Comparison of ENCODE assay signal across 8 cellular contexts in the genomic region with DNA sequence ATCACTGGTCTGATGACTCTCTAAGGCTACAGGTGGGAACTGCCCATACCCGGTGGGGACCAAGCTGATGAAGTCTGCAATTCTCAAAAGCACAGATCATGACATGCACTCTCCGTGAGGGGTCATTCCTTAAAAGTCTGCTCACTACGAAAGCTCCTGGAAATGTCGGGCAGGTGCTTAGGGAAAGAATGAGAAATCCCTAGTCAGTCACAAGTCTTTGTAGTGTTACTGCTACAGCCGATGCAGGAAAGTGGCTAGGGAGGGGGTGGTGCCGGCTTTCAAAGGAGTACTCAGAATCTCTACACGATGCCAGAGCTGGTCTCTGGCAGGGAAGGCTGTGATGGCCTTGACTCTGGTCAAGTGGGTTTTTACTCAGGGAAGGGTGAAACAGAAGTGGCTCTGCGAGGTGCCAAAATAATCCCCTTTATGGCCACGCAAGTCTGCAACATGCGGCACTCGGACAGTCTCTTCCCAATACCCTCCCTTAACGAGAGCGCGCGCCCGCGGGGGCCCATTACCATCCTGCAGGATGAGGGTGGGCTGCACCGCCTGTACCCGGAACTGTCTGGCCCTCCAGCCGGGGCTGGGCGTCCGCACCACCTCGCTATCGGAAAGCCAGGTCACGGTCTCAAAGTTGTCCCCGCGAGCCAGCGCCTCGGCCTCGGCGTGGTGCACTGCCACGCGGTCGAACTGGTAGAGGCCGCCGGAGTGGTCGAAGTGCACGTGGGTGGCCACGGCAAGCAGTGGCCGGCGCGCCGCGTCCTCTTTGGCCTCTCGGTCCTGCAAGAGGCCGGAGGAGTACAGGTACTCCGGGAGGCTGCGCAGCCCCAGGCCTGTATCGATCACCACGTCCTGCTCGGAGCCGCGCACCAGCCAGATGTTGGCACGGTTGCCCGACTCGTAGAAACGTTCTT. TPM values are rescaled to one million over a fixed set of nuclear protein-coding genes. Genes with fewer than 3 reads are reported as not detected.
DNase-seq lines count a peak whose midpoint lies in the region; ATAC-seq lines count a peak whose summit lies in the region.

No MANE protein-coding gene starts in this region.

- peaks cover 45% of the 10 kb centered on the region for H3K36me3 Mint-ChIP-seq in stimulated activated naive CD8-positive, alpha-beta T cell treated with anti-CD3 and anti-CD28 coated beads, Interleukin-15, Interleukin-2, amounts not matched to agents 100 ng/mL and 50 ng/mL, for 24 hours (ENCODE audit: low read depth)

- H3K9me3 Mint-ChIP-seq in stimulated activated naive CD8-positive, alpha-beta T cell treated with anti-CD3 and anti-CD28 coated beads, Interleukin-15, Interleukin-2, amounts not matched to agents 100 ng/mL and 50 ng/mL, for 24 hours, result peaks cover 3% of the 10 kb centered on the region

- peak overlapping the region; percentile 94 for H3K27ac Mint-ChIP-seq in stimulated activated naive CD8-positive, alpha-beta T cell treated with anti-CD3 and anti-CD28 coated beads, Interleukin-15, Interleukin-2, amounts not matched to agents 100 ng/mL and 50 ng/mL, for 24 hours

- peak; percentile 23 for ATAC-seq in HG02642 (IDR thresholded peaks at IDR 0.05; ENCODE audit: poor library complexity, unreplicated experiment)

- no peaks in the 10 kb centered on the region for H3K27me3 Mint-ChIP-seq in stimulated activated naive CD8-positive, alpha-beta T cell treated with anti-CD3 and anti-CD28 coated beads, Interleukin-15, Interleukin-2, amounts not matched to agents 100 ng/mL and 50 ng/mL, for 24 hours

- peak overlapping the region; percentile 94 for H3K4me3 Mint-ChIP-seq in stimulated activated naive CD8-positive, alpha-beta T cell treated with anti-CD3 and anti-CD28 coated beads, Interleukin-15, Interleukin-2, amounts not matched to agents 100 ng/mL and 50 ng/mL, for 24 hours

- peak; percentile 31 for DNase-seq in NCI-H2107 treated with DMSO at 0.1 percent for 48 hours (lab: John Stamatoyannopoulos, UW; ENCODE audit: unreplicated experiment)
- no peak for DNase-seq in NCI-H2107 (lab: John Stamatoyannopoulos, UW)
- DNase-seq in NCI-H1694 treated with DMSO at 0.1 percent for 48 hours (lab: John Stamatoyannopoulos, UW), result peak; percentile 25
- DNase-seq in activated CD4-positive, alpha-beta T cell treated with anti-CD3 and anti-CD28 coated beads, Interleukin-2, amount 50 U/mL, for 4 hours, result peak; percentile 17 to 18
- no peak for DNase-seq in epithelial cell of prostate (ENCODE audit: low read depth, low spot score)
- peak; percentile 22 for DNase-seq in mucosa of gallbladder (ENCODE audit: low spot score)

- H3K4me1 Mint-ChIP-seq in stimulated activated naive CD8-positive, alpha-beta T cell treated with anti-CD3 and anti-CD28 coated beads, Interleukin-15, Interleukin-2, amounts not matched to agents 100 ng/mL and 50 ng/mL, for 24 hours (ENCODE audit: low read depth), result peaks cover 45% of the 10 kb centered on the region

- peak overlapping the region; percentile 58 for H3K27ac ChIP-seq in epithelial cell of prostate

RNA-seq across cellular contexts. Expression of a gene that starts 1.0 kb away (rescaled TPM):
- total RNA-seq in mucosa of gallbladder, result 5.5 TPM

RNA-seq across cellular contexts. Expression of a gene that starts 1.1 kb away (rescaled TPM):
- 1.2 TPM for total RNA-seq in mucosa of gallbladder

RNA-seq across cellular contexts. Expression of a gene that starts 55.8 kb away (rescaled TPM):
- total RNA-seq in mucosa of gallbladder, result 18.7 TPM

Comparison
In these comparisons a context has a peak if more than half of its experiments do, and no peak if none do; other contexts are left out.
1. DNase-seq: peak in NCI-H2107 treated with DMSO at 0.1 percent for 48 hours (single experiment), NCI-H1694 treated with DMSO at 0.1 percent for 48 hours (single experiment), activated CD4-positive, alpha-beta T cell treated with anti-CD3 and anti-CD28 coated beads, Interleukin-2, amount 50 U/mL, for 4 hours (2 of 2) and mucosa of gallbladder (single experiment); none in NCI-H2107 (single experiment) and epithelial cell of prostate (single experiment).